ENCODE assay signal across 5 cellular contexts in the genomic region with DNA sequence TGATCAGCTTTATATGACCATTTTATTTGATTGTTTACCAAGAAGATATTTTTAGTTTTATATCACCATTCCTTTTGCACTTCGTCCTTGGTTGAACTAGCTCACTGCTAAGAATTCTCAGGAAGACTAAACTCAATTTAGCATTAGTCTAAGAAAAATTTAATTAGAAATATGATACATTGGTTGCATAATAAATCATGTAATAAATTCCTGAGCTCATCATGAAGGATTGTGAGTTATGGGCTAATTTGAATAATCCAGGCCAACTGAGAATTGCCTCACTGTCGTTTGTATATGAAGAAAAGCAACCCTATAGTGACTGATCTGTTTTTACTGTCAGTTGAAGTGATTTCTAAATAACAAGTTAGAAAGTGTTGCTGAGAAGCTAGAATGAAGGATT.
"Had no signal": no experiment of that assay in that cellular context is flagged by ENCODE, and none has a peak within 500 bp of the region (broad histone marks: within the 10 kb centered on the region; RNA-seq: fewer than 3 reads in every experiment).

No MANE protein-coding gene starts in this region.

- H3K4me3 Mint-ChIP-seq: GM23338, H9 had no signal

- H3K27ac Mint-ChIP-seq: GM23338 had no signal

- H3K4me3 ChIP-seq: GM23338, K562 had no signal

- DNase-seq: H9, HCEC 1CT, IMR-90 had no signal
